Comparison of ENCODE assay signal across 13 cellular contexts in the genomic region with DNA sequence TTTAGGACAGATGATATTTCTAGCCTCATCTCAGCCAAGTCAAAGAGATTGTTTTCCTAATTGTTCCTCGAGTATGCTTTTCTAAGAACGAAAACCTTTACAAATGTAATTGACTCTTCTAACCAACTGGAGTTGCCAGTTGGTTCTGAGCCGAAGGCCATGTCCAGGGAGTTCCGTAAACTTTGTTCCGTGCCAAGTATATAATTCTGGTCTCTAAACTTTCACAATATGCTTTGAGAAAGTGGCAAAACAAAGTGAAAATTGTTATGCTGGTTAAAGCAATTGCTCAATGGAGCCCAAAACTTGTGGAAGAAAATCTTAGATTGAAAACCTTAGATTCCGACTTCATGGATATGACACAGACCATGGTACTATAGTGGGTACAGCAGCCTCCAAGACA.
"Had no signal": no experiment of that assay in that cellular context is flagged by ENCODE, and none has a peak within 500 bp of the region (broad histone marks: within the 10 kb centered on the region; RNA-seq: fewer than 3 reads in every experiment).

No MANE protein-coding gene starts in this region.

- ATAC-seq: body of pancreas; lower lobe of right lung; natural killer cell treated with Interleukin-12 subunit alpha and Interleukin-12 subunit beta and Interleukin-15 and Interleukin-18, amount 100 ng/mL, for 72 hours; T-cell had no signal

- H3K27me3 ChIP-seq: body of pancreas, neutrophil, upper lobe of left lung had no signal

- H3K4me3 ChIP-seq: body of pancreas, lower lobe of right lung, upper lobe of left lung had no signal

- H3K9me3 ChIP-seq: body of pancreas, neutrophil had no signal

- H3K36me3 ChIP-seq: lower lobe of right lung, neutrophil, upper lobe of left lung had no signal

- H3K27ac ChIP-seq: body of pancreas, lower lobe of right lung, neutrophil, upper lobe of left lung had no signal

- DNase-seq: activated B cell treated with CpG ODN at 0.5 μM for 24 hours; activated CD4-positive, alpha-beta memory T cell treated with anti-CD3 and anti-CD28 coated beads for 36 hours; activated CD4-positive, alpha-beta T cell treated with anti-CD3 and anti-CD28 coated beads for 4 hours; activated T-cell treated with anti-CD3 and anti-CD28 coated beads for 4 hours; amniotic stem cell; body of pancreas; left cardiac atrium; lower lobe of right lung; posterior cingulate gyrus; T-cell; upper lobe of left lung had no signal

- H3K4me1 ChIP-seq: body of pancreas, upper lobe of left lung had no signal
